ENCODE assay signal across 1 cellular context in the genomic region with DNA sequence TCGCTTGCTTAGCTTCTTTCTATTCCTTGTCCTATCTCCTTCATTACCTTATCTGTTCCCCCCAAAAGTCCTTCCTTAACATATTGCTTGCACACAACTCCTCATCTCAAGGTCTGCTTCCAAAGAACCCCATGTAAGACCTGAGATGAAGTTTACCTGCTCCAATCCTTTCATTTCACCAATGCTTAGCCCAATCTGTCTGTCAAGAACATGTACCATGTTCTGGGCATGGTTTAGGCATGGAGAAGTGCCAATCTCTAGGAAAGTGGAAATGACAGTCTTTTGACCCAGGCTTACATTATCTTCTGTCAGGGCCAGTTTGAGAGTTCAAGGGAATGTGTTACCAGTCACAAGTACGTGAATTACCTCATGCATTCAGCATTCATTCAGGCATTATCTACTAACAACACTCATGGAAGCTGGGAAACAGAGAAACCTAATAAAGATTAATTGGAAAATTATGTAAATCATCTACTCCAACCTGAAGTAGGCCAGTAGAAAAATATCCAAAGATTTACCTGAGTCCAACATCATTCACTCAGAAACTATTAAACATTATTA.
TF ChIP-seq lines count a peak whose summit lies in the region.

No MANE protein-coding gene starts in this region.

TF ChIP-seq in K562, 482 proteins besides CTCF, POLR2A, EP300 and RAD21 (continued from another document and continues in another):
- TF ChIP-seq, protein P1, sequence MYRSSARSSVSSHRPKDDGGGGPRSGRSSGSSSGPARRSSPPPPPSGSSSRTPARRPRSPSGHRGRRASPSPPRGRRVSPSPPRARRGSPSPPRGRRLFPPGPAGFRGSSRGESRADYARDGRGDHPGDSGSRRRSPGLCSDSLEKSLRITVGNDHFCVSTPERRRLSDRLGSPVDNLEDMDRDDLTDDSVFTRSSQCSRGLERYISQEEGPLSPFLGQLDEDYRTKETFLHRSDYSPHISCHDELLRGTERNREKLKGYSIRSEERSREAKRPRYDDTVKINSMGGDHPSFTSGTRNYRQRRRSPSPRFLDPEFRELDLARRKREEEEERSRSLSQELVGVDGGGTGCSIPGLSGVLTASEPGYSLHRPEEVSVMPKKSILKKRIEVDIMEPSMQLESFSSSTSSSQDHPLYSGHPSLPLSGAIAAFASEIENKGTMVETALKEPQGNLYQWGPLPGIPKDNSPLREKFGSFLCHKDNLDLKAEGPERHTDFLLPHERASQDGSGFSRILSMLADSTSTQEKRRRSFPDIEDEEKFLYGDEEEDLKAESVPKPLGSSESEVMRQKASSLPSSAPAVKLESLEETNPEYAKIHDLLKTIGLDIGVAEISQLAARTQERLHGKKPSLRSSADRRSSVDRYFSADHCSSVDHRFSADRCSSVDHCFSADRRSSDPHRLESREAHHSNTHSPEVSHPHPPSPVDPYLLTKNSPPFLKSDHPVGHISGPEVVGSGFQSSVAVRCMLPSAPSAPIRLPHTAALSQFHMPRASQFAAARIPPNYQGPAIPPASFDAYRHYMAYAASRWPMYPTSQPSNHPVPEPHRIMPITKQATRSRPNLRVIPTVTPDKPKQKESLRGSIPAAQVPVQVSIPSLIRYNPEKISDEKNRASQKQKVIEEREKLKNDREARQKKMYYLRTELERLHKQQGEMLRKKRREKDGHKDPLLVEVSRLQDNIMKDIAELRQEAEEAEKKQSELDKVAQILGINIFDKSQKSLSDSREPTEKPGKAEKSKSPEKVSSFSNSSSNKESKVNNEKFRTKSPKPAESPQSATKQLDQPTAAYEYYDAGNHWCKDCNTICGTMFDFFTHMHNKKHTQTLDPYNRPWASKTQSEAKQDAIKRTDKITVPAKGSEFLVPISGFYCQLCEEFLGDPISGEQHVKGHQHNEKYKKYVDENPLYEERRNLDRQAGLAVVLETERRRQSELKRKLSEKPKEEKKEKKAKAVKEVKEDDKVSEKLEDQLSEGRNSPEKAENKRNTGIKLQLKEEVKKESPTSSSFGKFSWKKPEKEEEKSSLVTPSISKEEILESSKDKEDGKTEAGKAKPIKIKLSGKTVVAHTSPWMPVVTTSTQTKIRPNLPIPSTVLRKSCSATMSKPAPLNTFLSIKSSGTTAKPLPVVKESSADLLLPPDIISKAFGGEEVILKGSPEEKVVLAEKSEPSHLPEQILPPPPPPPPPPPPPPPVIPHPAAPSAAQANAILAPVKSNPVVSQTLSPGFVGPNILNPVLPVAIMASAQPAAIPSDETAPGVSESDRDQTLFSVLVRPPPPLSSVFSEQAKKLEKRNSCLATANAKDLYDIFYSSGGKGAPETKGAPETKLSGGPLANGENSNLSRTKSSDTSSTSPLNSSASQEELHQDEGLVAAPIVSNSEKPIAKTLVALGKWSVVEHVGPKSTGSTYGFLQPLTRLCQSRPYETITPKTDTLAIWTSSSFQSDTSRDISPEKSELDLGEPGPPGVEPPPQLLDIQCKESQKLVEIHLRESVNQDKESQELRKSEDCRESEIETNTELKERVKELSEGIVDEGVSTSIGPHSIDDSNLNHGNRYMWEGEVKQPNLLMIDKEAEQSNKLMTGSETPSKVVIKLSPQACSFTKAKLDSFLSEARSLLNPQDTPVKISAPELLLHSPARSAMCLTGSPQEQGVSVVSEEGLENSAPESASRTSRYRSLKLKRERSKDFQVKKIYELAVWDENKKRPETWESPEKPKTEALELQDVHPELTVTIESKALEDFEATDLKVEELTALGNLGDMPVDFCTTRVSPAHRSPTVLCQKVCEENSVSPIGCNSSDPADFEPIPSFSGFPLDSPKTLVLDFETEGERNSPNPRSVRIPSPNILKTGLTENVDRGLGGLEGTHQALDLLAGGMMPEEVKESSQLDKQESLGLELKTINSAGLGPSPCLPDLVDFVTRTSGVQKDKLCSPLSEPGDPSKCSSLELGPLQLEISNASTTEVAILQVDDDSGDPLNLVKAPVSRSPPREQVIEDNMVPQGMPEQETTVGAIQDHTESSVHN (IDR thresholded peaks at IDR 0.05; ENCODE audit: borderline replicate concordance in 1 of 2, low read depth in 1 of 2): no peak
- peak; percentile 94 for TF ChIP-seq TCF3 (CRISPR knock-in tag; IDR thresholded peaks at IDR 0.05)
- TF ChIP-seq, protein P2, sequence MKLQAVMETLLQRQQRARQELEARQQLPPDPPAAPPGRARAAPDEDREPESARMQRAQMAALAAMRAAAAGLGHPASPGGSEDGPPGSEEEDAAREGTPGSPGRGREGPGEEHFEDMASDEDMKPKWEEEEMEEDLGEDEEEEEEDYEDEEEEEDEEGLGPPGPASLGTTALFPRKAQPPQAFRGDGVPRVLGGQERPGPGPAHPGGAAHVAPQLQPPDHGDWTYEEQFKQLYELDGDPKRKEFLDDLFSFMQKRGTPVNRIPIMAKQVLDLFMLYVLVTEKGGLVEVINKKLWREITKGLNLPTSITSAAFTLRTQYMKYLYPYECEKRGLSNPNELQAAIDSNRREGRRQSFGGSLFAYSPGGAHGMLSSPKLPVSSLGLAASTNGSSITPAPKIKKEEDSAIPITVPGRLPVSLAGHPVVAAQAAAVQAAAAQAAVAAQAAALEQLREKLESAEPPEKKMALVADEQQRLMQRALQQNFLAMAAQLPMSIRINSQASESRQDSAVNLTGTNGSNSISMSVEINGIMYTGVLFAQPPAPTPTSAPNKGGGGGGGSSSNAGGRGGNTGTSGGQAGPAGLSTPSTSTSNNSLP (IDR thresholded peaks at IDR 0.05; ENCODE audit: borderline replicate concordance, low read depth, low read length): no peak
- TF ChIP-seq ZNF143 (CRISPR knock-in tag; IDR thresholded peaks at IDR 0.05): no peak
- TF ChIP-seq KAT7 (CRISPR knock-in tag; IDR thresholded peaks at IDR 0.05; ENCODE audit: borderline replicate concordance): peak; percentile 34; the same call in 1 of the 2 replicates
- TF ChIP-seq U2AF2 (optimal IDR thresholded peaks at IDR 0.05; ENCODE audit: low read depth, low read length): no peak
- TF ChIP-seq L3MBTL2 (IDR thresholded peaks at IDR 0.05): no peak
- TF ChIP-seq, protein P3, sequence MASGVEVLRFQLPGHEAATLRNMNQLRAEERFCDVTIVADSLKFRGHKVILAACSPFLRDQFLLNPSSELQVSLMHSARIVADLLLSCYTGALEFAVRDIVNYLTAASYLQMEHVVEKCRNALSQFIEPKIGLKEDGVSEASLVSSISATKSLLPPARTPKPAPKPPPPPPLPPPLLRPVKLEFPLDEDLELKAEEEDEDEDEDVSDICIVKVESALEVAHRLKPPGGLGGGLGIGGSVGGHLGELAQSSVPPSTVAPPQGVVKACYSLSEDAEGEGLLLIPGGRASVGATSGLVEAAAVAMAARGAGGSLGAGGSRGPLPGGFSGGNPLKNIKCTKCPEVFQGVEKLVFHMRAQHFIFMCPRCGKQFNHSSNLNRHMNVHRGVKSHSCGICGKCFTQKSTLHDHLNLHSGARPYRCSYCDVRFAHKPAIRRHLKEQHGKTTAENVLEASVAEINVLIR (CRISPR knock-in tag; IDR thresholded peaks at IDR 0.05): no peak
- TF ChIP-seq, protein P4, sequence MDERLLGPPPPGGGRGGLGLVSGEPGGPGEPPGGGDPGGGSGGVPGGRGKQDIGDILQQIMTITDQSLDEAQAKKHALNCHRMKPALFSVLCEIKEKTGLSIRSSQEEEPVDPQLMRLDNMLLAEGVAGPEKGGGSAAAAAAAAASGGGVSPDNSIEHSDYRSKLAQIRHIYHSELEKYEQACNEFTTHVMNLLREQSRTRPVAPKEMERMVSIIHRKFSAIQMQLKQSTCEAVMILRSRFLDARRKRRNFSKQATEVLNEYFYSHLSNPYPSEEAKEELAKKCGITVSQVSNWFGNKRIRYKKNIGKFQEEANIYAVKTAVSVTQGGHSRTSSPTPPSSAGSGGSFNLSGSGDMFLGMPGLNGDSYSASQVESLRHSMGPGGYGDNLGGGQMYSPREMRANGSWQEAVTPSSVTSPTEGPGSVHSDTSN (CRISPR knock-in tag; IDR thresholded peaks at IDR 0.05; ENCODE audit: low read depth): no peak
- TF ChIP-seq, protein P4 (tag; conservative IDR thresholded peaks at IDR 0.05; ENCODE audit: low read depth): peak; percentile 63
- TF ChIP-seq, protein P5, sequence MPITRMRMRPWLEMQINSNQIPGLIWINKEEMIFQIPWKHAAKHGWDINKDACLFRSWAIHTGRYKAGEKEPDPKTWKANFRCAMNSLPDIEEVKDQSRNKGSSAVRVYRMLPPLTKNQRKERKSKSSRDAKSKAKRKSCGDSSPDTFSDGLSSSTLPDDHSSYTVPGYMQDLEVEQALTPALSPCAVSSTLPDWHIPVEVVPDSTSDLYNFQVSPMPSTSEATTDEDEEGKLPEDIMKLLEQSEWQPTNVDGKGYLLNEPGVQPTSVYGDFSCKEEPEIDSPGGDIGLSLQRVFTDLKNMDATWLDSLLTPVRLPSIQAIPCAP (CRISPR knock-in tag; IDR thresholded peaks at IDR 0.05; ENCODE audit: borderline replicate concordance): no peak
- TF ChIP-seq CBFA2T3 (IDR thresholded peaks at IDR 0.05): peak; percentile 50
- no peak for TF ChIP-seq CCAR2 (IDR thresholded peaks at IDR 0.05; ENCODE audit: low read depth, low read length)
- TF ChIP-seq MAFG (tag; conservative IDR thresholded peaks at IDR 0.05): no peak
- TF ChIP-seq POLR2G (IDR thresholded peaks at IDR 0.05; ENCODE audit: low read depth, low read length): no peak
- TF ChIP-seq RCOR1 (IDR thresholded peaks at IDR 0.05; ENCODE audit: borderline replicate concordance in 1 of 2, low read depth in 2 of 2, low read length in 2 of 2): no peak
- TF ChIP-seq KDM4B (IDR thresholded peaks at IDR 0.05; ENCODE audit: borderline replicate concordance in 2 of 2, low read depth in 1 of 2): no peak
- TF ChIP-seq, protein P6, sequence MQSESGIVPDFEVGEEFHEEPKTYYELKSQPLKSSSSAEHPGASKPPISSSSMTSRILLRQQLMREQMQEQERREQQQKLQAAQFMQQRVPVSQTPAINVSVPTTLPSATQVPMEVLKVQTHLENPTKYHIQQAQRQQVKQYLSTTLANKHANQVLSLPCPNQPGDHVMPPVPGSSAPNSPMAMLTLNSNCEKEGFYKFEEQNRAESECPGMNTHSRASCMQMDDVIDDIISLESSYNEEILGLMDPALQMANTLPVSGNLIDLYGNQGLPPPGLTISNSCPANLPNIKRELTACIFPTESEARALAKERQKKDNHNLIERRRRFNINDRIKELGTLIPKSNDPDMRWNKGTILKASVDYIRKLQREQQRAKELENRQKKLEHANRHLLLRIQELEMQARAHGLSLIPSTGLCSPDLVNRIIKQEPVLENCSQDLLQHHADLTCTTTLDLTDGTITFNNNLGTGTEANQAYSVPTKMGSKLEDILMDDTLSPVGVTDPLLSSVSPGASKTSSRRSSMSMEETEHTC (IDR thresholded peaks at IDR 0.05): no peak
- TF ChIP-seq, protein P7, sequence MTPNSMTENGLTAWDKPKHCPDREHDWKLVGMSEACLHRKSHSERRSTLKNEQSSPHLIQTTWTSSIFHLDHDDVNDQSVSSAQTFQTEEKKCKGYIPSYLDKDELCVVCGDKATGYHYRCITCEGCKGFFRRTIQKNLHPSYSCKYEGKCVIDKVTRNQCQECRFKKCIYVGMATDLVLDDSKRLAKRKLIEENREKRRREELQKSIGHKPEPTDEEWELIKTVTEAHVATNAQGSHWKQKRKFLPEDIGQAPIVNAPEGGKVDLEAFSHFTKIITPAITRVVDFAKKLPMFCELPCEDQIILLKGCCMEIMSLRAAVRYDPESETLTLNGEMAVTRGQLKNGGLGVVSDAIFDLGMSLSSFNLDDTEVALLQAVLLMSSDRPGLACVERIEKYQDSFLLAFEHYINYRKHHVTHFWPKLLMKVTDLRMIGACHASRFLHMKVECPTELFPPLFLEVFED (CRISPR knock-in tag; conservative IDR thresholded peaks at IDR 0.05): no peak
- TF ChIP-seq ZNF644 (tag; IDR thresholded peaks at IDR 0.05; ENCODE audit: low read depth): no peak
- TF ChIP-seq FOXJ2 (tag; IDR thresholded peaks at IDR 0.05): no peak
- no peak for TF ChIP-seq ZBTB17 (CRISPR knock-in tag; IDR thresholded peaks at IDR 0.05)
- TF ChIP-seq, protein P8, sequence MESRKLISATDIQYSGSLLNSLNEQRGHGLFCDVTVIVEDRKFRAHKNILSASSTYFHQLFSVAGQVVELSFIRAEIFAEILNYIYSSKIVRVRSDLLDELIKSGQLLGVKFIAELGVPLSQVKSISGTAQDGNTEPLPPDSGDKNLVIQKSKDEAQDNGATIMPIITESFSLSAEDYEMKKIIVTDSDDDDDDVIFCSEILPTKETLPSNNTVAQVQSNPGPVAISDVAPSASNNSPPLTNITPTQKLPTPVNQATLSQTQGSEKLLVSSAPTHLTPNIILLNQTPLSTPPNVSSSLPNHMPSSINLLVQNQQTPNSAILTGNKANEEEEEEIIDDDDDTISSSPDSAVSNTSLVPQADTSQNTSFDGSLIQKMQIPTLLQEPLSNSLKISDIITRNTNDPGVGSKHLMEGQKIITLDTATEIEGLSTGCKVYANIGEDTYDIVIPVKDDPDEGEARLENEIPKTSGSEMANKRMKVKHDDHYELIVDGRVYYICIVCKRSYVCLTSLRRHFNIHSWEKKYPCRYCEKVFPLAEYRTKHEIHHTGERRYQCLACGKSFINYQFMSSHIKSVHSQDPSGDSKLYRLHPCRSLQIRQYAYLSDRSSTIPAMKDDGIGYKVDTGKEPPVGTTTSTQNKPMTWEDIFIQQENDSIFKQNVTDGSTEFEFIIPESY (CRISPR knock-in tag; IDR thresholded peaks at IDR 0.05): no peak
